ENCODE assay signal across 24 cellular contexts in the genomic region with DNA sequence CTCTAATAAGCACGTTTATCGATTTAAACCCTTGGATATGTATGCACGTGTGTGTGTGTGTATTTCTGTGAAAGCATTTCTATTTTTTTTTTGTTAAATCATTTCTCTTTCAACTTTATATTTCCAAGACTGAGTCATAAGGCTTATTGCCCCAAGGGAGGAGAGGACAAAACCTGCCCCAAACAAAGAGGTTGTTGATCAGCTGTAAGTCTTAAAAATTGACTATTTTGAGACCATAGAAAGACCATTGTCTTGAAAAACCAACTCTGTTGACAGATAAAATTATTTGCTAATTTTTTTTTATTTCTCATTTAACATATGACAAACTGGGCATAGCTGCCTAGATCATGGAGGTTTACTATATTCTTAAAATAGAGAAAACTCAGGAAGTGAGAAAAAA.
"Had no signal": no experiment of that assay in that cellular context is flagged by ENCODE, and none has a peak within 500 bp of the region (broad histone marks: within the 10 kb centered on the region; RNA-seq: fewer than 3 reads in every experiment).

No MANE protein-coding gene starts in this region.

- H3K4me3 ChIP-seq: left lung, lower lobe of right lung, pancreas, prostate gland, skin epidermis, stomach, testis, thyroid gland, transverse colon, upper lobe of right lung had no signal

- H3K27ac ChIP-seq: left lung, lower lobe of right lung, pancreas, prostate gland, skin epidermis, stomach, testis, thyroid gland, transverse colon, upper lobe of right lung had no signal

- H3K27me3 ChIP-seq: left lung, pancreas, stomach, testis, thyroid gland, transverse colon, upper lobe of right lung had no signal

- H3K36me3 ChIP-seq: left lung, lower lobe of right lung, pancreas, prostate gland, stomach, thyroid gland, transverse colon, upper lobe of right lung had no signal

- H3K9me3 ChIP-seq: left lung, lower lobe of right lung, pancreas, prostate gland, stomach, testis, thyroid gland, transverse colon, upper lobe of right lung had no signal

- DNase-seq: left colon; left lung; lower lobe of right lung; mammary epithelial cell; mesenchymal stem cell; naive thymus-derived CD8-positive, alpha-beta T cell; nucleus accumbens; pancreas; posterior cingulate gyrus; retina; right cardiac atrium; stimulated activated CD4-positive, alpha-beta T cell treated with anti-CD3 and anti-CD28 coated beads, Interleukin-12 subunit alpha, Interleukin-12 subunit beta, amount 100 ng/mL, for 4 hours; stimulated activated CD4-positive, alpha-beta T cell treated with anti-CD3 and anti-CD28 coated beads, Interleukin-15, amount 100 ng/mL, for 24 hours; stimulated activated CD4-positive, alpha-beta T cell treated with anti-CD3 and anti-CD28 coated beads, Interleukin-2, amount 100 ng/mL, for 24 hours; stimulated activated CD4-positive, alpha-beta T cell treated with anti-CD3 and anti-CD28 coated beads, Interleukin-4, amount 100 ng/mL, for 1 hour; stimulated activated naive B cell treated with anti-CD40 and anti-IgM and Interleukin-4, amounts not matched to agents 10 μg/mL and 1 μg/mL and 100 μg/mL, for 72 hours; stimulated activated naive CD8-positive, alpha-beta T cell treated with anti-CD3 and anti-CD28 coated beads, Interleukin-15, Interleukin-2, amounts not matched to agents 100 U/mL and 50 U/mL, for 24 hours; stomach; testis; thyroid gland; transverse colon; upper lobe of right lung had no signal

- H3K4me1 ChIP-seq: left lung, lower lobe of right lung, pancreas, prostate gland, stomach, testis, thyroid gland, transverse colon, upper lobe of right lung had no signal
